ENCODE assay signal across 8 cellular contexts in the genomic region with DNA sequence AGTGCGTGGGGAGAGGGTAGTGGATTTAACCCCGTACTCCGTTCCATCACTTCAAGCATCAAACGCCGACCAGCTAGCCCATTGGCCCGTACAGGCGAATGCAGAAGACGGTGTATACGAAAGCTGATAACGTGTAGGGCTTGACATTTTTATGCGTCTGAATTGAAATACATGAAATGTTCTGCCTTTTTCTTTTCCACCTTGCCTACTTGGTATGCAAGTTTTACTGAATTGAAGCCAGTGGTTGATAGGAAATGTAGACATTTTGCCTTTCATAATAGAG. TPM values are rescaled to one million over a fixed set of nuclear protein-coding genes. Genes with fewer than 3 reads are reported as not detected.
DNase-seq lines count a peak whose midpoint lies in the region; ATAC-seq and TF ChIP-seq lines count a peak whose summit lies in the region.

No MANE protein-coding gene starts in this region.

- peaks cover 7% of the 10 kb centered on the region for H3K36me3 Mint-ChIP-seq in T-helper 17 cell (ENCODE audit: low read depth)
- peaks cover 56% of the 10 kb centered on the region for H3K36me3 Mint-ChIP-seq in stimulated activated effector memory CD8-positive, alpha-beta T cell treated with anti-CD3 and anti-CD28 coated beads, Interleukin-12 subunit alpha, Interleukin-12 subunit beta, amount 100 ng/mL, for 72 hours

- H3K27me3 Mint-ChIP-seq in T-helper 17 cell: no peaks in the 10 kb centered on the region

- peaks cover 35% of the 10 kb centered on the region for H3K4me1 Mint-ChIP-seq in T-helper 17 cell
- H3K4me1 Mint-ChIP-seq in stimulated activated effector memory CD8-positive, alpha-beta T cell treated with anti-CD3 and anti-CD28 coated beads, Interleukin-12 subunit alpha, Interleukin-12 subunit beta, amount 100 ng/mL, for 72 hours: peaks cover 58% of the 10 kb centered on the region

- H3K4me3 Mint-ChIP-seq in T-helper 17 cell: peak overlapping the region; percentile 97
- H3K4me3 Mint-ChIP-seq in stimulated activated effector memory CD8-positive, alpha-beta T cell treated with anti-CD3 and anti-CD28 coated beads, Interleukin-12 subunit alpha, Interleukin-12 subunit beta, amount 100 ng/mL, for 72 hours: peak overlapping the region; percentile 88

- no peak for ATAC-seq in T-helper 17 cell
- peak; percentile 87 for ATAC-seq in stimulated activated effector memory CD8-positive, alpha-beta T cell treated with anti-CD3 and anti-CD28 coated beads, Interleukin-12 subunit alpha, Interleukin-12 subunit beta, amount 100 ng/mL, for 72 hours
- ATAC-seq in HG02938 (IDR thresholded peaks at IDR 0.05; ENCODE audit: unreplicated experiment): no peak

- H3K4me1 ChIP-seq in left ventricle myocardium inferior: peaks cover 52% of the 10 kb centered on the region

- peak overlapping the region; percentile 96 for H3K27ac ChIP-seq in left ventricle myocardium inferior (replicated peaks)

- peak in 2 of 3 donors; percentile 73 to 87 for DNase-seq in stimulated activated CD4-positive, alpha-beta T cell treated with anti-CD3 and anti-CD28 coated beads, TNF-alpha, amount 100 ng/mL, for 48 hours (ENCODE audit: low read depth in 3 of 3)
- DNase-seq in stimulated activated CD4-positive, alpha-beta T cell treated with anti-CD3 and anti-CD28 coated beads, Interleukin-4, amount 100 ng/mL, for 4 hours: no peak
- DNase-seq in T-helper 17 cell (no peak), left ventricle myocardium inferior (no peak), G401 (ENCODE audit: low spot score) (no peak), NCI-H524 treated with DMSO at 0.1 percent for 48 hours (lab: John Stamatoyannopoulos, UW) (no peak)
- DNase-seq in stimulated activated effector memory CD8-positive, alpha-beta T cell treated with anti-CD3 and anti-CD28 coated beads, Interleukin-12 subunit alpha, Interleukin-12 subunit beta, amount 100 ng/mL, for 72 hours (ENCODE audit: low spot score in 2 of 2): no peak

- intact Hi-C loops in left ventricle myocardium inferior (cut with micrococcal nuclease): no loop called here

- TF ChIP-seq CTCF in left ventricle myocardium inferior (IDR thresholded peaks at IDR 0.05; ENCODE audit: borderline replicate concordance): no peak

- H3K9me3 ChIP-seq in T-helper 17 cell (ENCODE audit: control insufficient read depth, low read length, poor library complexity, severe bottlenecking) (no peaks in the 10 kb centered on the region), left ventricle myocardium inferior (replicated peaks) (no peaks in the 10 kb centered on the region)

- H3K4me3 ChIP-seq in left ventricle myocardium inferior: peak overlapping the region; percentile 65

- H3K9me3 Mint-ChIP-seq in stimulated activated effector memory CD8-positive, alpha-beta T cell treated with anti-CD3 and anti-CD28 coated beads, Interleukin-12 subunit alpha, Interleukin-12 subunit beta, amount 100 ng/mL, for 72 hours: no peaks in the 10 kb centered on the region

- in situ Hi-C loops in G401 (cut with HindIII; ENCODE audit: low sequenced_read_pairs): no loop called here

- no peaks in the 10 kb centered on the region for H3K27me3 ChIP-seq in left ventricle myocardium inferior (ENCODE audit: low read depth)

- no peaks in the 10 kb centered on the region for H3K36me3 ChIP-seq in left ventricle myocardium inferior

- H3K27ac Mint-ChIP-seq in T-helper 17 cell: peak overlapping the region; percentile 99
- peak overlapping the region; percentile 99 for H3K27ac Mint-ChIP-seq in stimulated activated effector memory CD8-positive, alpha-beta T cell treated with anti-CD3 and anti-CD28 coated beads, Interleukin-12 subunit alpha, Interleukin-12 subunit beta, amount 100 ng/mL, for 72 hours

RNA-seq across cellular contexts. Expression of gene STAT3, which starts 0.8 kb away (rescaled TPM):
- 100 to 1,000 TPM; 203 to 221 TPM for total RNA-seq in T-helper 17 cell
- total RNA-seq in left ventricle myocardium inferior: 116 TPM
- total RNA-seq in G401 (2014; rRNA removed; shearing (Covaris generic)): 48.8 and 58.5 TPM in 2 replicates

RNA-seq across cellular contexts. Expression of gene CAVIN1, which starts 34.0 kb away (rescaled TPM):
- total RNA-seq in T-helper 17 cell (under 1 TPM; 0.47 to 0.90 TPM), left ventricle myocardium inferior (205 TPM)
- total RNA-seq in G401 (2014; rRNA removed; shearing (Covaris generic)): 755 and 829 TPM in 2 replicates

Comparison
In these comparisons a context has a peak if more than half of its experiments do, and no peak if none do; other contexts are left out.
1. DNase-seq: peak in stimulated activated CD4-positive, alpha-beta T cell treated with anti-CD3 and anti-CD28 coated beads, TNF-alpha, amount 100 ng/mL, for 48 hours (2 of 3); none in stimulated activated CD4-positive, alpha-beta T cell treated with anti-CD3 and anti-CD28 coated beads, Interleukin-4, amount 100 ng/mL, for 4 hours (0 of 2), T-helper 17 cell (0 of 3), left ventricle myocardium inferior (single experiment), stimulated activated effector memory CD8-positive, alpha-beta T cell treated with anti-CD3 and anti-CD28 coated beads, Interleukin-12 subunit alpha, Interleukin-12 subunit beta, amount 100 ng/mL, for 72 hours (0 of 2), G401 (single experiment) and NCI-H524 treated with DMSO at 0.1 percent for 48 hours (single experiment).
2. RNA of gene CAVIN1, which starts 34.0 kb away (total RNA-seq): 755 to 829 TPM in G401 and 205 TPM in left ventricle myocardium inferior (single experiment); 0.47 to 0.90 TPM in T-helper 17 cell; every median in the first group is over 100 times any median in the second.